27 cellular contexts compared by ENCODE assay signal in genomic region chr21:45449658-45450502, GRCh38. TPM values are rescaled to one million over a fixed set of nuclear protein-coding genes. Genes with fewer than 3 reads are reported as not detected.
DNase-seq lines count a peak whose midpoint lies in the region; FAIRE-seq and TF ChIP-seq lines count a peak whose summit lies in the region.
"Had no signal": no experiment of that assay in that cellular context is flagged by ENCODE, and none has a peak within 500 bp of the region (broad histone marks: within the 10 kb centered on the region; RNA-seq: fewer than 3 reads in every experiment).

No MANE protein-coding gene starts in this region.

- DNase-seq in RWPE1 (ENCODE audit: low spot score) (no peak), endodermal cell (no peak), kidney (peak; percentile 59), prostate gland (ENCODE audit: low spot score) (no peak), COR-L47 (lab: John Stamatoyannopoulos, UW) (no peak), anterior cingulate cortex (lab: John Stamatoyannopoulos, UW) (no peak), osteocyte (ENCODE audit: extremely low spot score, unreplicated experiment) (no peak)
- DNase-seq: activated CD4-positive, alpha-beta T cell treated with anti-CD3 and anti-CD28 coated beads, Interleukin-2, amount 10 ng/mL, durations not matched to agents 24 days and 14 days; activated naive CD8-positive, alpha-beta T cell treated with anti-CD3 and anti-CD28 coated beads, Interleukin-2, amount 50 U/mL, for 24 hours; activated T-cell treated with anti-CD3 and anti-CD28 coated beads, Interleukin-2, amount 50 U/mL, for 1 hour; DMS79; effector CD4-positive, alpha-beta T cell; GDM1; midbrain; naive thymus-derived CD4-positive, alpha-beta T cell; NCI-H1694; nucleus accumbens; retina; SHP77 treated with DMSO at 0.1 percent for 48 hours; stimulated activated CD4-positive, alpha-beta T cell treated with anti-CD3 and anti-CD28 coated beads, Interleukin-2, amount 100 ng/mL, for 48 hours; SW 1271; T-helper 9 cell; WERI-Rb-1 had no signal

- 94 to 96% methylated on average over 18 to 27 of the region's 27 CpGs for WGBS in endodermal cell (ENCODE audit: insufficient coverage in 1 of 2, insufficient read length in 1 of 2), 2 experiments
- 69% methylated on average over 27 of the region's 27 CpGs for WGBS in prostate gland

- CTCF ChIA-PET in RWPE1 (lab: Yijun Ruan, JAX) = interaction anchor here (0.6 to 1.1 kb wide), 2 partner anchors 10 to 506 kb away, joined by 3 read pairs; no protein-coding TSS in a partner anchor

- peak overlapping the region; percentile 84 for H3K27ac Mint-ChIP-seq in endodermal cell
- H3K27ac Mint-ChIP-seq in osteocyte (ENCODE audit: unreplicated experiment) = no peak overlapping the region
- H3K27ac Mint-ChIP-seq: activated CD4-positive, alpha-beta T cell treated with anti-CD3 and anti-CD28 coated beads, Interleukin-2, amount 10 ng/mL, durations not matched to agents 24 days and 14 days; activated naive CD8-positive, alpha-beta T cell treated with anti-CD3 and anti-CD28 coated beads, Interleukin-2, amount 50 U/mL, for 24 hours; naive thymus-derived CD4-positive, alpha-beta T cell had no signal

- H3K27me3 ChIP-seq in endodermal cell (ENCODE audit: control insufficient read depth, insufficient read depth, low read length, poor library complexity, severe bottlenecking) = no peaks in the 10 kb centered on the region
- no peaks in the 10 kb centered on the region for H3K27me3 ChIP-seq in prostate gland (replicated peaks; ENCODE audit: insufficient read depth)
- H3K27me3 ChIP-seq: BLaER1, heart right ventricle, upper lobe of left lung had no signal

- H3K4me3 Mint-ChIP-seq in endodermal cell (no peak overlapping the region), osteocyte (ENCODE audit: unreplicated experiment) (no peak overlapping the region)
- H3K4me3 Mint-ChIP-seq: activated CD4-positive, alpha-beta T cell treated with anti-CD3 and anti-CD28 coated beads, Interleukin-2, amount 10 ng/mL, durations not matched to agents 24 days and 14 days; activated naive CD8-positive, alpha-beta T cell treated with anti-CD3 and anti-CD28 coated beads, Interleukin-2, amount 50 U/mL, for 24 hours; brain; naive thymus-derived CD4-positive, alpha-beta T cell had no signal

- H3K9me3 Mint-ChIP-seq in endodermal cell = peaks cover 6% of the 10 kb centered on the region
- H3K9me3 Mint-ChIP-seq in osteocyte (ENCODE audit: unreplicated experiment) = peaks cover 6% of the 10 kb centered on the region

- POLR2A ChIA-PET in RWPE1 (lab: Yijun Ruan, JAX; ENCODE audit: low non-redundant PET) = no interaction called here

- no peaks in the 10 kb centered on the region for H3K4me1 ChIP-seq in endodermal cell (ENCODE audit: control insufficient read depth, insufficient read depth, low read length)
- peaks cover 13 to 24% of the 10 kb centered on the region in 2 donors for H3K4me1 ChIP-seq in kidney (ENCODE audit: control insufficient read depth in 1 of 2, insufficient read depth in 1 of 2, low read depth in 1 of 2, low read length in 2 of 2)
- H3K4me1 ChIP-seq in prostate gland (replicated peaks) = peaks cover 2% of the 10 kb centered on the region

- no peak for TF ChIP-seq POLR2A in prostate gland (IDR thresholded peaks at IDR 0.05)

- H3K9ac ChIP-seq in endodermal cell (ENCODE audit: extremely low read depth, low read length, poor library complexity, severe bottlenecking) (no peak overlapping the region), kidney (ENCODE audit: low read length in 2 of 2) (no peak overlapping the region)
- H3K9ac ChIP-seq: BLaER1 had no signal

- H3K27ac ChIP-seq in RWPE1 (peak overlapping the region; percentile 64), endodermal cell (ENCODE audit: low read depth, low read length) (no peak overlapping the region), kidney (ENCODE audit: low read depth in 2 of 2, low read length in 2 of 2) (no peak overlapping the region), prostate gland (peak overlapping the region; percentile 38 to 59)
- H3K27ac ChIP-seq: BLaER1, heart right ventricle, upper lobe of left lung, WERI-Rb-1 had no signal

- H3K36me3 ChIP-seq in endodermal cell (ENCODE audit: control insufficient read depth, insufficient read depth, low read length) (peaks cover 47% of the 10 kb centered on the region), kidney (ENCODE audit: control insufficient read depth in 1 of 2, insufficient read depth in 2 of 2, low read length in 2 of 2) (peaks cover 5 to 7% of the 10 kb centered on the region in 2 donors), prostate gland (no peaks in the 10 kb centered on the region)
- H3K36me3 ChIP-seq: BLaER1, upper lobe of left lung, WERI-Rb-1 had no signal

- no peak for FAIRE-seq in kidney (lab: Jason Lieb, UNC)

- intact Hi-C loops in kidney (cut with DNase I) = no loop called here
- intact Hi-C loops in prostate gland (cut with DNase I) = no loop called here

- H3K27me3 Mint-ChIP-seq in endodermal cell (ENCODE audit: insufficient read depth) (no peaks in the 10 kb centered on the region), osteocyte (ENCODE audit: unreplicated experiment) (no peaks in the 10 kb centered on the region)

- H3K36me3 Mint-ChIP-seq in endodermal cell (ENCODE audit: low read depth) (peaks cover 39% of the 10 kb centered on the region), osteocyte (ENCODE audit: unreplicated experiment) (peaks cover 8% of the 10 kb centered on the region)
- H3K36me3 Mint-ChIP-seq: naive thymus-derived CD4-positive, alpha-beta T cell had no signal

- H3K4me1 Mint-ChIP-seq in endodermal cell = peaks cover 2% of the 10 kb centered on the region
- H3K4me1 Mint-ChIP-seq in osteocyte (ENCODE audit: unreplicated experiment) = peaks cover 31% of the 10 kb centered on the region

- no peak overlapping the region for H3K4me3 ChIP-seq in endodermal cell (ENCODE audit: low read length)
- H3K4me3 ChIP-seq in kidney (ENCODE audit: low read length in 2 of 2) = no peak overlapping the region
- no peak overlapping the region for H3K4me3 ChIP-seq in prostate gland
- H3K4me3 ChIP-seq: BLaER1, heart right ventricle, upper lobe of left lung had no signal

- H3K9me3 ChIP-seq in endodermal cell (ENCODE audit: control insufficient read depth, low read length) = peaks cover 18% of the 10 kb centered on the region
- H3K9me3 ChIP-seq in kidney (ENCODE audit: control insufficient read depth in 1 of 2, low read length in 2 of 2) = peaks cover 0 to 3% of the 10 kb centered on the region in 2 donors
- no peaks in the 10 kb centered on the region for H3K9me3 ChIP-seq in prostate gland

- TF ChIP-seq CTCF in RWPE1 (conservative IDR thresholded peaks at IDR 0.05; ENCODE audit: low read depth) (no peak), endodermal cell (conservative IDR thresholded peaks at IDR 0.05) (no peak), kidney (IDR thresholded peaks at IDR 0.05; ENCODE audit: borderline replicate concordance, extremely low read depth, insufficient read depth) (no peak), prostate gland (IDR thresholded peaks at IDR 0.05) (no peak), osteocyte (IDR thresholded peaks at IDR 0.05) (no peak)

RNA-seq across cellular contexts. Expression of gene COL18A1, which starts 44.9 kb away (rescaled TPM):
- total RNA-seq in endodermal cell (100 to 1,000 TPM; 332 to 398 TPM), kidney (316 TPM), prostate gland (100 to 1,000 TPM in 1 of 2 donors, 10 to 100 TPM in 1; 56.2 to 229 TPM), osteocyte (515 and 555 TPM in 2 replicates)
- polyA plus RNA-seq in endodermal cell (2013, experiment 1 of 2) = 216 TPM
- polyA plus RNA-seq in endodermal cell (2013, experiment 2 of 2) = 213 TPM
- polyA plus RNA-seq in kidney (ENCODE audit: insufficient read depth, low read depth, low replicate concordance) = 150 TPM

Comparison
In these comparisons a context has a peak if more than half of its experiments do, and no peak if none do; other contexts are left out.
1. H3K27ac ChIP-seq: peak in RWPE1 (single experiment) and prostate gland (2 of 2); none in endodermal cell (single experiment) and kidney (0 of 2).